ENCODE assay signal across 15 cellular contexts in the genomic region with DNA sequence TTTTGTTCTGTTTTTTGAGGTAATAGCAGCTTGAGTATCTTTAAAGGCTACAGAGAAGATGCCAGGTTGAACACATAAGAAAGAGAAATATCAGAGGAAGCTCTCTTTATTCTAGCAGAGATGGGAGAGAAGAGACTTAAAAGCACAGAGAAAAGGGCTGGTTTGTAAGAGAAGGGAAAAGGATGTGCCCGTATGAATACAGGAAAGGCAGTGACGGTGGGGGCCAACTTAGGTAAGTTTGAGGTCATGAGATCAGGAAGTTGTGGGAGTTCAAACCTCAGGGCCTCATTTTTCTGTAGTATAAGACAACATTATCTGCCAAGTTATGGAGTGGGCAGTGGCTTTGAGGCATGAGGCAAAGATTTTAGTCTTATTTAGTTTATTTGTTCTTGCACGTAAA.
DNase-seq lines count a peak whose midpoint lies in the region; ATAC-seq and TF ChIP-seq lines count a peak whose summit lies in the region.
"Had no signal": no experiment of that assay in that cellular context is flagged by ENCODE, and none has a peak within 500 bp of the region (broad histone marks: within the 10 kb centered on the region; RNA-seq: fewer than 3 reads in every experiment).

No MANE protein-coding gene starts in this region.

- H3K4me3 ChIP-seq in effector memory CD4-positive, alpha-beta T cell (ENCODE audit: insufficient read depth, low read depth, low read length, poor library complexity, severe bottlenecking) = no peak overlapping the region
- H3K4me3 ChIP-seq: hepatocyte had no signal

- H3K27me3 Mint-ChIP-seq in activated CD8-positive, alpha-beta memory T cell treated with anti-CD3 and anti-CD28 coated beads, Interleukin-2, amount 10 ng/mL, durations not matched to agents 7 days and 5 days = no peaks in the 10 kb centered on the region
- no peaks in the 10 kb centered on the region for H3K27me3 Mint-ChIP-seq in activated T-cell treated with anti-CD3 and anti-CD28 coated beads, Interleukin-2, amount 50 U/mL, for 24 hours

- H3K4me1 ChIP-seq in effector memory CD4-positive, alpha-beta T cell (ENCODE audit: control insufficient read depth, insufficient read depth, low read length, poor library complexity, severe bottlenecking) = peaks cover 13% of the 10 kb centered on the region

- DNase-seq in activated CD8-positive, alpha-beta memory T cell treated with anti-CD3 and anti-CD28 coated beads, Interleukin-2, amount 10 ng/mL, durations not matched to agents 7 days and 5 days = peak; percentile 50
- no peak for DNase-seq in activated CD8-positive, alpha-beta memory T cell treated with anti-CD3 and anti-CD28 coated beads for 24 hours
- no peak for DNase-seq in activated T-cell treated with anti-CD3 and anti-CD28 coated beads, Interleukin-2, amount 50 U/mL, for 24 hours
- DNase-seq in effector memory CD4-positive, alpha-beta T cell = peak in 2 of 3 donors; percentile 8 to 19
- DNase-seq in stimulated activated naive CD4-positive, alpha-beta T cell treated with Interleukin-2 at 50 U/mL for 16 hours (lab: John Stamatoyannopoulos, UW) = peak; percentile 20
- DNase-seq in NCI-H82 (lab: John Stamatoyannopoulos, UW) (no peak), GM10248 (ENCODE audit: extremely low spot score) (no peak)
- DNase-seq: Calu3, left cardiac atrium, NCI-H1436 treated with DMSO at 0.1 percent for 48 hours, NCI-H510A treated with DMSO at 0.1 percent for 48 hours, posterior cingulate gyrus had no signal

- no peak overlapping the region for H3K27ac ChIP-seq in effector memory CD4-positive, alpha-beta T cell (ENCODE audit: insufficient read depth, low read length, poor library complexity, severe bottlenecking)
- H3K27ac ChIP-seq: hepatocyte had no signal

- peaks cover 21% of the 10 kb centered on the region for H3K4me1 Mint-ChIP-seq in activated CD8-positive, alpha-beta memory T cell treated with anti-CD3 and anti-CD28 coated beads, Interleukin-2, amount 10 ng/mL, durations not matched to agents 7 days and 5 days
- H3K4me1 Mint-ChIP-seq in activated T-cell treated with anti-CD3 and anti-CD28 coated beads, Interleukin-2, amount 50 U/mL, for 24 hours (ENCODE audit: low read depth) = peaks cover 42% of the 10 kb centered on the region

- peaks cover 4% of the 10 kb centered on the region for H3K9me3 Mint-ChIP-seq in activated CD8-positive, alpha-beta memory T cell treated with anti-CD3 and anti-CD28 coated beads, Interleukin-2, amount 10 ng/mL, durations not matched to agents 7 days and 5 days (ENCODE audit: low read depth)
- H3K9me3 Mint-ChIP-seq in activated T-cell treated with anti-CD3 and anti-CD28 coated beads, Interleukin-2, amount 50 U/mL, for 24 hours = peaks cover 16% of the 10 kb centered on the region

- CTCF ChIA-PET in activated CD8-positive, alpha-beta memory T cell treated with anti-CD3 and anti-CD28 coated beads, Interleukin-2, amount 10 ng/mL, durations not matched to agents 7 days and 5 days (lab: Charles Lee) = no interaction called here
- CTCF ChIA-PET in GM10248 (lab: Yijun Ruan, JAX) = no interaction called here

- peaks cover 5% of the 10 kb centered on the region for H3K36me3 Mint-ChIP-seq in activated CD8-positive, alpha-beta memory T cell treated with anti-CD3 and anti-CD28 coated beads, Interleukin-2, amount 10 ng/mL, durations not matched to agents 7 days and 5 days
- peaks cover 8% of the 10 kb centered on the region for H3K36me3 Mint-ChIP-seq in activated T-cell treated with anti-CD3 and anti-CD28 coated beads, Interleukin-2, amount 50 U/mL, for 24 hours (ENCODE audit: low read depth)

- peak overlapping the region; percentile 69 for H3K27ac Mint-ChIP-seq in activated CD8-positive, alpha-beta memory T cell treated with anti-CD3 and anti-CD28 coated beads, Interleukin-2, amount 10 ng/mL, durations not matched to agents 7 days and 5 days
- peak overlapping the region; percentile 77 for H3K27ac Mint-ChIP-seq in activated T-cell treated with anti-CD3 and anti-CD28 coated beads, Interleukin-2, amount 50 U/mL, for 24 hours

- H3K27me3 ChIP-seq in effector memory CD4-positive, alpha-beta T cell (replicated peaks; ENCODE audit: control insufficient read depth, insufficient read depth, low read length, poor library complexity, severe bottlenecking) = no peaks in the 10 kb centered on the region
- H3K27me3 ChIP-seq: hepatocyte had no signal

- no peaks in the 10 kb centered on the region for H3K9me3 ChIP-seq in effector memory CD4-positive, alpha-beta T cell (ENCODE audit: control insufficient read depth, low read length)

- POLR2A ChIA-PET in GM10248 (lab: Yijun Ruan, JAX) = no interaction called here

- TF ChIP-seq CTCF in GM10248 (IDR thresholded peaks at IDR 0.05; ENCODE audit: control extremely low read depth, extremely low read depth, low read depth, missing control alignments) = no peak

- no peaks in the 10 kb centered on the region for H3K36me3 ChIP-seq in effector memory CD4-positive, alpha-beta T cell (ENCODE audit: control insufficient read depth, insufficient read depth, low read length)

- peak; percentile 61 for ATAC-seq in activated CD8-positive, alpha-beta memory T cell treated with anti-CD3 and anti-CD28 coated beads, Interleukin-2, amount 10 ng/mL, durations not matched to agents 7 days and 5 days
- ATAC-seq in GM18519 (IDR thresholded peaks at IDR 0.05; ENCODE audit: low FRiP score, unreplicated experiment) = no peak
- ATAC-seq: left cardiac atrium, Panc1 had no signal

- no peak overlapping the region for H3K4me3 Mint-ChIP-seq in activated CD8-positive, alpha-beta memory T cell treated with anti-CD3 and anti-CD28 coated beads, Interleukin-2, amount 10 ng/mL, durations not matched to agents 7 days and 5 days
- peak overlapping the region; percentile 37 for H3K4me3 Mint-ChIP-seq in activated T-cell treated with anti-CD3 and anti-CD28 coated beads, Interleukin-2, amount 50 U/mL, for 24 hours

Comparison
In these comparisons a context has a peak if more than half of its experiments do, and no peak if none do; other contexts are left out.
1. DNase-seq: peak in activated CD8-positive, alpha-beta memory T cell treated with anti-CD3 and anti-CD28 coated beads, Interleukin-2, amount 10 ng/mL, durations not matched to agents 7 days and 5 days (single experiment), effector memory CD4-positive, alpha-beta T cell (2 of 3) and stimulated activated naive CD4-positive, alpha-beta T cell treated with Interleukin-2 at 50 U/mL for 16 hours (single experiment); none in activated CD8-positive, alpha-beta memory T cell treated with anti-CD3 and anti-CD28 coated beads for 24 hours (single experiment), activated T-cell treated with anti-CD3 and anti-CD28 coated beads, Interleukin-2, amount 50 U/mL, for 24 hours (single experiment), NCI-H82 (single experiment) and GM10248 (single experiment).